In genomic region chr4:10093273-10093621, GRCh38 we compare ENCODE assay signal across 9 cellular contexts. TPM values are rescaled to one million over a fixed set of nuclear protein-coding genes. Genes with fewer than 3 reads are reported as not detected.
DNase-seq lines count a peak whose midpoint lies in the region; ATAC-seq, FAIRE-seq and TF ChIP-seq lines count a peak whose summit lies in the region.
"Had no signal": no experiment of that assay in that cellular context is flagged by ENCODE, and none has a peak within 500 bp of the region (broad histone marks: within the 10 kb centered on the region; RNA-seq: fewer than 3 reads in every experiment).

No MANE protein-coding gene starts in this region.

- intact Hi-C loops in IMR-90 (cut with micrococcal nuclease): no loop called here

- no peaks in the 10 kb centered on the region for H3K9me3 ChIP-seq in IMR-90 (ENCODE audit: control insufficient read depth, insufficient read depth, low read length)
- no peaks in the 10 kb centered on the region for H3K9me3 ChIP-seq in keratinocyte (ENCODE audit: control insufficient read depth, low read depth, low read length)
- H3K9me3 ChIP-seq in small intestine (ENCODE audit: control insufficient read depth, low read depth): no peaks in the 10 kb centered on the region

- H3K4me2 ChIP-seq in IMR-90 (ENCODE audit: low read depth, low read length): no peak overlapping the region
- H3K4me2 ChIP-seq in keratinocyte (ENCODE audit: control insufficient read depth, extremely low read depth, insufficient read depth, low read depth, low read length): no peak overlapping the region

- H2AK9ac ChIP-seq in IMR-90 (replicated peaks; ENCODE audit: low read depth, low read length, poor library complexity): peak overlapping the region; percentile 83

- H2BK120ac ChIP-seq in IMR-90 (ENCODE audit: low read depth, low read length): peak overlapping the region; percentile 35

- ATAC-seq in IMR-90 (ENCODE audit: low read depth): no peak
- ATAC-seq in activated naive CD8-positive, alpha-beta T cell treated with anti-CD3 and anti-CD28 coated beads, Interleukin-2, amount 10 ng/mL, durations not matched to agents 7 days and 5 days (ENCODE audit: low read depth): no peak

- no peak overlapping the region for H3K4me3 ChIP-seq in IMR-90 (ENCODE audit: insufficient read depth, low read depth, low read length)
- H3K4me3 ChIP-seq in keratinocyte (ENCODE audit: control insufficient read depth in 2 of 3, extremely low read depth in 1 of 3, insufficient read depth in 2 of 3, low read depth in 1 of 3, low read length in 3 of 3): no peak overlapping the region
- H3K4me3 ChIP-seq in small intestine (ENCODE audit: low read depth in 1 of 2, low read length in 2 of 2): no peak overlapping the region

- H2BK5ac ChIP-seq in IMR-90 (ENCODE audit: low read depth, low read length, poor library complexity, severe bottlenecking): peak overlapping the region; percentile 87

- H3K79me1 ChIP-seq in IMR-90 (ENCODE audit: low read depth in 1 of 2, low read length in 2 of 2): peaks cover 25 to 90% of the 10 kb centered on the region in 2 experiments

- POLR2A ChIA-PET in IMR-90 (lab: Charles Lee; ENCODE audit: unreplicated experiment): interaction anchor here (0.6 to 1.0 kb wide), 2 partner anchors 14 to 26 kb away, joined by 3 read pairs; no protein-coding TSS in a partner anchor
- POLR2A ChIA-PET in activated naive CD8-positive, alpha-beta T cell treated with anti-CD3 and anti-CD28 coated beads, Interleukin-2, amount 10 ng/mL, durations not matched to agents 7 days and 5 days (lab: Charles Lee): interaction anchor here (2.3 to 7.2 kb wide), 3 partner anchors 15 to 25 kb away, joined by 6 to 104 read pairs (median 40); partner anchors contain the start of gene WDR1

- dilution Hi-C loops in IMR-90 (cut with HindIII; ENCODE audit: low sequenced_read_pairs, unreplicated experiment) (no loop called here), keratinocyte (cut with MboI; ENCODE audit: extremely low pct_ligation_motif_present, low sequenced_read_pairs) (no loop called here)

- peak overlapping the region; percentile 82 for H3K4ac ChIP-seq in IMR-90 (ENCODE audit: low read depth, low read length)

- CTCF ChIA-PET in IMR-90 (lab: Yijun Ruan, JAX): interaction anchor here (1.0 kb wide), 1 partner anchor 26 kb away, joined by 3 read pairs; no protein-coding TSS in a partner anchor

- H4K5ac ChIP-seq in IMR-90 (ENCODE audit: low read depth, low read length): peak overlapping the region; percentile 7

- no peak overlapping the region; the same call in 1 of the 2 replicates for H2BK20ac ChIP-seq in IMR-90 (ENCODE audit: low read depth, low read length)

- DNase-seq in IMR-90: no peak
- no peak for DNase-seq in activated naive CD8-positive, alpha-beta T cell treated with anti-CD3 and anti-CD28 coated beads, Interleukin-2, amount 10 ng/mL, durations not matched to agents 7 days and 5 days
- no peak for DNase-seq in keratinocyte (ENCODE audit: low read depth, low spot score)
- no peak for DNase-seq in small intestine
- no peak for DNase-seq in NCI-H146 (lab: John Stamatoyannopoulos, UW)
- DNase-seq in NCI-H524 (lab: John Stamatoyannopoulos, UW): no peak
- no peak for DNase-seq in mesenteric fat pad (ENCODE audit: low spot score)
- no peak for DNase-seq in OCI-M1 (lab: John Stamatoyannopoulos, UW)
- DNase-seq: WERI-Rb-1 had no signal

- H4K8ac ChIP-seq in IMR-90 (ENCODE audit: low read depth in 2 of 2, low read length in 2 of 2): peak overlapping the region; percentile 21 to 46; a peak in 3 of 4 replicates

- peak overlapping the region; percentile 65 for H3K4me3 Mint-ChIP-seq in activated naive CD8-positive, alpha-beta T cell treated with anti-CD3 and anti-CD28 coated beads, Interleukin-2, amount 10 ng/mL, durations not matched to agents 7 days and 5 days

- peak overlapping the region; percentile 34; the same call in 1 of the 2 replicates for H3K9ac ChIP-seq in IMR-90 (ENCODE audit: low read depth, low read length)
- no peak overlapping the region for H3K9ac ChIP-seq in keratinocyte (ENCODE audit: control insufficient read depth, extremely low read depth, insufficient read depth, low read length)

- H3K79me2 ChIP-seq in keratinocyte (ENCODE audit: control insufficient read depth, insufficient read depth, low read length): peaks cover 68% of the 10 kb centered on the region

- peak overlapping the region; percentile 62; the same call in 1 of the 2 replicates for H3K14ac ChIP-seq in IMR-90 (replicated peaks; ENCODE audit: low read depth, low read length)

- FAIRE-seq in keratinocyte (lab: Jason Lieb, UNC) (no peak), small intestine (lab: Jason Lieb, UNC) (no peak)

- H3K36me3 ChIP-seq in IMR-90 (ENCODE audit: control insufficient read depth, insufficient read depth, low read length) (peaks cover 91% of the 10 kb centered on the region), keratinocyte (ENCODE audit: control insufficient read depth in 2 of 2, extremely low read depth in 1 of 2, insufficient read depth in 2 of 2, low read length in 2 of 2) (peaks cover 55 to 76% of the 10 kb centered on the region in 2 experiments), small intestine (ENCODE audit: control insufficient read depth in 2 of 2, insufficient read depth in 2 of 2, low read length in 2 of 2) (peaks cover 16 to 17% of the 10 kb centered on the region in 2 donors)

- BruUV-seq in IMR-90 (replicated peaks; lab: Mats Ljungman, UMichigan): no TSS peak

- H2AK5ac ChIP-seq in IMR-90 (ENCODE audit: low read depth, low read length): peak overlapping the region; percentile 89

- WGBS in IMR-90 (ENCODE audit: extremely low coverage in 2 of 2, insufficient read length in 1 of 2), 2 experiments: no CpG with 5 or more reads among the region's 11 CpGs
- 64 to 76% (median 67%) methylated on average over 11 of the region's 11 CpGs for WGBS in small intestine, 3 donors

- in situ Hi-C loops in IMR-90 (cut with MboI; ENCODE audit: low sequenced_read_pairs): loop anchor here (25.0 kb wide), 2 partner anchors 94 to 1656 kb away; partner anchors contain the start of genes ACOX3 and TRMT44

- TF ChIP-seq CTCF in IMR-90 (conservative IDR thresholded peaks at IDR 0.05; ENCODE audit: low read depth, low read length) (no peak), keratinocyte (optimal IDR thresholded peaks at IDR 0.05 in 1 of 3, IDR thresholded peaks at IDR 0.05 in 1 of 3, conservative IDR thresholded peaks at IDR 0.05 in 1 of 3; ENCODE audit: extremely low read depth in 1 of 3, insufficient read depth in 2 of 3, low read length in 3 of 3) (no peak)

- H3K27ac Mint-ChIP-seq in activated naive CD8-positive, alpha-beta T cell treated with anti-CD3 and anti-CD28 coated beads, Interleukin-2, amount 10 ng/mL, durations not matched to agents 7 days and 5 days: peak overlapping the region; percentile 82

- no peaks in the 10 kb centered on the region for H3K27me3 Mint-ChIP-seq in activated naive CD8-positive, alpha-beta T cell treated with anti-CD3 and anti-CD28 coated beads, Interleukin-2, amount 10 ng/mL, durations not matched to agents 7 days and 5 days

- H3K27ac ChIP-seq in IMR-90 (ENCODE audit: insufficient read depth, low read length) (peak overlapping the region; percentile 89), keratinocyte (ENCODE audit: control insufficient read depth, insufficient read depth, low read length) (peak overlapping the region; percentile 13), small intestine (ENCODE audit: low read depth in 1 of 2, low read length in 1 of 2) (peak overlapping the region; percentile 33 to 65)
- H3K27ac ChIP-seq: WERI-Rb-1 had no signal

- H2BK15ac ChIP-seq in IMR-90 (ENCODE audit: low read depth, low read length): no peak overlapping the region; the same call in 2 of the 3 replicates

- peak overlapping the region; percentile 78 for H4K91ac ChIP-seq in IMR-90 (ENCODE audit: insufficient read depth, low read depth, low read length)

- H4K20me1 ChIP-seq in IMR-90 (ENCODE audit: insufficient read depth, low read length): peaks cover 100% of the 10 kb centered on the region
- peaks cover 36% of the 10 kb centered on the region for H4K20me1 ChIP-seq in keratinocyte (ENCODE audit: control insufficient read depth, extremely low read depth, insufficient read depth, low read length)

- H3K4me1 Mint-ChIP-seq in activated naive CD8-positive, alpha-beta T cell treated with anti-CD3 and anti-CD28 coated beads, Interleukin-2, amount 10 ng/mL, durations not matched to agents 7 days and 5 days: peaks cover 57% of the 10 kb centered on the region

- H3K4me1 ChIP-seq in IMR-90 (ENCODE audit: control insufficient read depth, insufficient read depth, low read length) (peaks cover 51% of the 10 kb centered on the region), keratinocyte (ENCODE audit: control insufficient read depth, extremely low read depth, insufficient read depth, low read length) (peaks cover 74% of the 10 kb centered on the region), small intestine (ENCODE audit: control insufficient read depth in 2 of 2, insufficient read depth in 1 of 2, low read depth in 1 of 2, low read length in 1 of 2) (peaks cover 3 to 23% of the 10 kb centered on the region in 2 donors)

- H3K18ac ChIP-seq in IMR-90 (ENCODE audit: low read depth, low read length): peak overlapping the region; percentile 39

- TF ChIP-seq POLR2A in IMR-90 (IDR thresholded peaks at IDR 0.05; ENCODE audit: low read depth, low read length): no peak

- H3K27me3 ChIP-seq in IMR-90 (ENCODE audit: control insufficient read depth, insufficient read depth, low read length) (no peaks in the 10 kb centered on the region), keratinocyte (ENCODE audit: control insufficient read depth, extremely low read depth, insufficient read depth, low read length) (no peaks in the 10 kb centered on the region), small intestine (ENCODE audit: control insufficient read depth in 2 of 2, insufficient read depth in 2 of 2, low read length in 2 of 2) (no peaks in the 10 kb centered on the region)

- TF ChIP-seq RAD21 in IMR-90 (IDR thresholded peaks at IDR 0.05; ENCODE audit: low read length): no peak

- H3K23ac ChIP-seq in IMR-90 (ENCODE audit: low read depth, low read length): peak overlapping the region; percentile 35; the same call in 1 of the 2 replicates

- H3K36me3 Mint-ChIP-seq in activated naive CD8-positive, alpha-beta T cell treated with anti-CD3 and anti-CD28 coated beads, Interleukin-2, amount 10 ng/mL, durations not matched to agents 7 days and 5 days: peaks cover 26% of the 10 kb centered on the region

- peaks cover 42% of the 10 kb centered on the region for H3K9me1 ChIP-seq in IMR-90 (ENCODE audit: insufficient read depth, low read length)
- peaks cover 15% of the 10 kb centered on the region for H3K9me1 ChIP-seq in keratinocyte (ENCODE audit: control insufficient read depth, extremely low read depth, insufficient read depth, low read length)

- no peaks in the 10 kb centered on the region for H3K9me3 Mint-ChIP-seq in activated naive CD8-positive, alpha-beta T cell treated with anti-CD3 and anti-CD28 coated beads, Interleukin-2, amount 10 ng/mL, durations not matched to agents 7 days and 5 days

- H2AFZ ChIP-seq in IMR-90 (replicated peaks; ENCODE audit: low read length, poor library complexity): no peak overlapping the region
- no peak overlapping the region for H2AFZ ChIP-seq in keratinocyte (ENCODE audit: control insufficient read depth, low read length)

- no peak overlapping the region; the same call in 1 of the 2 replicates for H3K56ac ChIP-seq in IMR-90 (ENCODE audit: extremely low read depth, insufficient read depth, low read length)

RNA-seq across cellular contexts. Expression of gene WDR1, which starts 23.4 kb away (rescaled TPM):
- total RNA-seq in IMR-90 (2012; rRNA removed): 782 and 992 TPM in 2 replicates
- polyA plus RNA-seq in IMR-90 (2012; rRNA removed): 725 and 739 TPM in 2 replicates
- 709 and 1,014 TPM in 2 replicates for polyA plus RNA-seq in IMR-90 (2012; cell fraction: cytosol; rRNA removed)
- polyA plus RNA-seq in IMR-90 (2012; cell fraction: nucleus; rRNA removed; ENCODE audit: low replicate concordance): 487 and 886 TPM in 2 replicates
- 100 to 1,000 TPM; 371 to 372 TPM for total RNA-seq in activated naive CD8-positive, alpha-beta T cell treated with anti-CD3 and anti-CD28 coated beads, Interleukin-2, amount 10 ng/mL, durations not matched to agents 7 days and 5 days
- polyA plus RNA-seq in keratinocyte: 388 to 423 TPM (median 388 TPM) in 3 replicates
- polyA plus RNA-seq in keratinocyte (2011; ENCODE audit: low read depth): 337 TPM
- 391 and 468 TPM in 2 replicates for polyA plus RNA-seq in keratinocyte (2011; cell fraction: cytosol; rRNA removed)
- polyA plus RNA-seq in keratinocyte (2011; cell fraction: nucleus; rRNA removed): 312 and 336 TPM in 2 replicates
- 204 and 352 TPM in 2 replicates for polyA plus RNA-seq in keratinocyte (2012; ENCODE audit: low replicate concordance)
- 342 to 533 TPM (median 448 TPM) in 3 replicates for polyA minus RNA-seq in keratinocyte
- polyA minus RNA-seq in keratinocyte (2011; cell fraction: cytosol; rRNA and poly(A)+ RNA removed): 411 TPM
- 185 and 236 TPM in 2 replicates for polyA minus RNA-seq in keratinocyte (2011; cell fraction: nucleus; rRNA and poly(A)+ RNA removed)
- 100 to 1,000 TPM; 154 to 196 (median 176) TPM for polyA plus RNA-seq in small intestine
- 249 TPM for total RNA-seq in mesenteric fat pad

Comparison
In these comparisons a context has a peak if more than half of its experiments do, and no peak if none do; other contexts are left out.
1. H3K27ac ChIP-seq: peak in every context shown above with its lines; median percentile 89 in IMR-90; 49 in small intestine; 13 in keratinocyte.